Comparison of ENCODE assay signal across 2 cellular contexts in genomic region chr18:45373286-45373880, GRCh38.
TF ChIP-seq lines count a peak whose summit lies in the region.

No MANE protein-coding gene starts in this region.

TF ChIP-seq in HepG2, 621 proteins besides CTCF, POLR2A, EP300 and RAD21 (continued from another document):
- TF ChIP-seq REXO4 (CRISPR knock-in tag; IDR thresholded peaks at IDR 0.05; ENCODE audit: borderline replicate concordance) (no peak), MIER2 (CRISPR knock-in tag; IDR thresholded peaks at IDR 0.05) (no peak)

TF ChIP-seq in K562, 482 proteins besides CTCF, POLR2A, EP300 and RAD21:
- TF ChIP-seq, protein P1, sequence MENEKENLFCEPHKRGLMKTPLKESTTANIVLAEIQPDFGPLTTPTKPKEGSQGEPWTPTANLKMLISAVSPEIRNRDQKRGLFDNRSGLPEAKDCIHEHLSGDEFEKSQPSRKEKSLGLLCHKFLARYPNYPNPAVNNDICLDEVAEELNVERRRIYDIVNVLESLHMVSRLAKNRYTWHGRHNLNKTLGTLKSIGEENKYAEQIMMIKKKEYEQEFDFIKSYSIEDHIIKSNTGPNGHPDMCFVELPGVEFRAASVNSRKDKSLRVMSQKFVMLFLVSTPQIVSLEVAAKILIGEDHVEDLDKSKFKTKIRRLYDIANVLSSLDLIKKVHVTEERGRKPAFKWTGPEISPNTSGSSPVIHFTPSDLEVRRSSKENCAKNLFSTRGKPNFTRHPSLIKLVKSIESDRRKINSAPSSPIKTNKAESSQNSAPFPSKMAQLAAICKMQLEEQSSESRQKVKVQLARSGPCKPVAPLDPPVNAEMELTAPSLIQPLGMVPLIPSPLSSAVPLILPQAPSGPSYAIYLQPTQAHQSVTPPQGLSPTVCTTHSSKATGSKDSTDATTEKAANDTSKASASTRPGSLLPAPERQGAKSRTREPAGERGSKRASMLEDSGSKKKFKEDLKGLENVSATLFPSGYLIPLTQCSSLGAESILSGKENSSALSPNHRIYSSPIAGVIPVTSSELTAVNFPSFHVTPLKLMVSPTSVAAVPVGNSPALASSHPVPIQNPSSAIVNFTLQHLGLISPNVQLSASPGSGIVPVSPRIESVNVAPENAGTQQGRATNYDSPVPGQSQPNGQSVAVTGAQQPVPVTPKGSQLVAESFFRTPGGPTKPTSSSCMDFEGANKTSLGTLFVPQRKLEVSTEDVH (IDR thresholded peaks at IDR 0.05; ENCODE audit: low read depth, partially characterized antibody): no peak
- TF ChIP-seq SPI1 (IDR thresholded peaks at IDR 0.05; ENCODE audit: borderline replicate concordance, low read depth, low read length): peak; percentile 30; the same call in 1 of the 2 replicates
- TF ChIP-seq, protein P2, sequence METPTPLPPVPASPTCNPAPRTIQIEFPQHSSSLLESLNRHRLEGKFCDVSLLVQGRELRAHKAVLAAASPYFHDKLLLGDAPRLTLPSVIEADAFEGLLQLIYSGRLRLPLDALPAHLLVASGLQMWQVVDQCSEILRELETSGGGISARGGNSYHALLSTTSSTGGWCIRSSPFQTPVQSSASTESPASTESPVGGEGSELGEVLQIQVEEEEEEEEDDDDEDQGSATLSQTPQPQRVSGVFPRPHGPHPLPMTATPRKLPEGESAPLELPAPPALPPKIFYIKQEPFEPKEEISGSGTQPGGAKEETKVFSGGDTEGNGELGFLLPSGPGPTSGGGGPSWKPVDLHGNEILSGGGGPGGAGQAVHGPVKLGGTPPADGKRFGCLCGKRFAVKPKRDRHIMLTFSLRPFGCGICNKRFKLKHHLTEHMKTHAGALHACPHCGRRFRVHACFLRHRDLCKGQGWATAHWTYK (CRISPR knock-in tag; IDR thresholded peaks at IDR 0.05): no peak
- no peak for TF ChIP-seq ELF2 (CRISPR knock-in tag; IDR thresholded peaks at IDR 0.05)
- peak; percentile 35; the same call in 1 of the 2 replicates for TF ChIP-seq VEZF1 (CRISPR knock-in tag; IDR thresholded peaks at IDR 0.05)
- no peak for TF ChIP-seq KHSRP (IDR thresholded peaks at IDR 0.05)
- no peak for TF ChIP-seq PBX2 (CRISPR knock-in tag; IDR thresholded peaks at IDR 0.05; ENCODE audit: low read depth)
- peak; percentile 72 for TF ChIP-seq PBX2 (tag; conservative IDR thresholded peaks at IDR 0.05; ENCODE audit: low read depth)
- no peak for TF ChIP-seq TARDBP (IDR thresholded peaks at IDR 0.05)
- no peak for TF ChIP-seq ZNF695 (CRISPR knock-in tag; IDR thresholded peaks at IDR 0.05)
- TF ChIP-seq ZNF239 (CRISPR knock-in tag; IDR thresholded peaks at IDR 0.05): no peak
- TF ChIP-seq KLF10 (CRISPR knock-in tag; IDR thresholded peaks at IDR 0.05): no peak
- TF ChIP-seq, protein P3, sequence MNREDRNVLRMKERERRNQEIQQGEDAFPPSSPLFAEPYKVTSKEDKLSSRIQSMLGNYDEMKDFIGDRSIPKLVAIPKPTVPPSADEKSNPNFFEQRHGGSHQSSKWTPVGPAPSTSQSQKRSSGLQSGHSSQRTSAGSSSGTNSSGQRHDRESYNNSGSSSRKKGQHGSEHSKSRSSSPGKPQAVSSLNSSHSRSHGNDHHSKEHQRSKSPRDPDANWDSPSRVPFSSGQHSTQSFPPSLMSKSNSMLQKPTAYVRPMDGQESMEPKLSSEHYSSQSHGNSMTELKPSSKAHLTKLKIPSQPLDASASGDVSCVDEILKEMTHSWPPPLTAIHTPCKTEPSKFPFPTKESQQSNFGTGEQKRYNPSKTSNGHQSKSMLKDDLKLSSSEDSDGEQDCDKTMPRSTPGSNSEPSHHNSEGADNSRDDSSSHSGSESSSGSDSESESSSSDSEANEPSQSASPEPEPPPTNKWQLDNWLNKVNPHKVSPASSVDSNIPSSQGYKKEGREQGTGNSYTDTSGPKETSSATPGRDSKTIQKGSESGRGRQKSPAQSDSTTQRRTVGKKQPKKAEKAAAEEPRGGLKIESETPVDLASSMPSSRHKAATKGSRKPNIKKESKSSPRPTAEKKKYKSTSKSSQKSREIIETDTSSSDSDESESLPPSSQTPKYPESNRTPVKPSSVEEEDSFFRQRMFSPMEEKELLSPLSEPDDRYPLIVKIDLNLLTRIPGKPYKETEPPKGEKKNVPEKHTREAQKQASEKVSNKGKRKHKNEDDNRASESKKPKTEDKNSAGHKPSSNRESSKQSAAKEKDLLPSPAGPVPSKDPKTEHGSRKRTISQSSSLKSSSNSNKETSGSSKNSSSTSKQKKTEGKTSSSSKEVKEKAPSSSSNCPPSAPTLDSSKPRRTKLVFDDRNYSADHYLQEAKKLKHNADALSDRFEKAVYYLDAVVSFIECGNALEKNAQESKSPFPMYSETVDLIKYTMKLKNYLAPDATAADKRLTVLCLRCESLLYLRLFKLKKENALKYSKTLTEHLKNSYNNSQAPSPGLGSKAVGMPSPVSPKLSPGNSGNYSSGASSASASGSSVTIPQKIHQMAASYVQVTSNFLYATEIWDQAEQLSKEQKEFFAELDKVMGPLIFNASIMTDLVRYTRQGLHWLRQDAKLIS (CRISPR knock-in tag; IDR thresholded peaks at IDR 0.05): no peak
- TF ChIP-seq ZBTB33 (CRISPR knock-in tag; IDR thresholded peaks at IDR 0.05): no peak
- TF ChIP-seq RBM39 (optimal IDR thresholded peaks at IDR 0.05; ENCODE audit: low read depth, low read length): no peak
- TF ChIP-seq, protein P4, sequence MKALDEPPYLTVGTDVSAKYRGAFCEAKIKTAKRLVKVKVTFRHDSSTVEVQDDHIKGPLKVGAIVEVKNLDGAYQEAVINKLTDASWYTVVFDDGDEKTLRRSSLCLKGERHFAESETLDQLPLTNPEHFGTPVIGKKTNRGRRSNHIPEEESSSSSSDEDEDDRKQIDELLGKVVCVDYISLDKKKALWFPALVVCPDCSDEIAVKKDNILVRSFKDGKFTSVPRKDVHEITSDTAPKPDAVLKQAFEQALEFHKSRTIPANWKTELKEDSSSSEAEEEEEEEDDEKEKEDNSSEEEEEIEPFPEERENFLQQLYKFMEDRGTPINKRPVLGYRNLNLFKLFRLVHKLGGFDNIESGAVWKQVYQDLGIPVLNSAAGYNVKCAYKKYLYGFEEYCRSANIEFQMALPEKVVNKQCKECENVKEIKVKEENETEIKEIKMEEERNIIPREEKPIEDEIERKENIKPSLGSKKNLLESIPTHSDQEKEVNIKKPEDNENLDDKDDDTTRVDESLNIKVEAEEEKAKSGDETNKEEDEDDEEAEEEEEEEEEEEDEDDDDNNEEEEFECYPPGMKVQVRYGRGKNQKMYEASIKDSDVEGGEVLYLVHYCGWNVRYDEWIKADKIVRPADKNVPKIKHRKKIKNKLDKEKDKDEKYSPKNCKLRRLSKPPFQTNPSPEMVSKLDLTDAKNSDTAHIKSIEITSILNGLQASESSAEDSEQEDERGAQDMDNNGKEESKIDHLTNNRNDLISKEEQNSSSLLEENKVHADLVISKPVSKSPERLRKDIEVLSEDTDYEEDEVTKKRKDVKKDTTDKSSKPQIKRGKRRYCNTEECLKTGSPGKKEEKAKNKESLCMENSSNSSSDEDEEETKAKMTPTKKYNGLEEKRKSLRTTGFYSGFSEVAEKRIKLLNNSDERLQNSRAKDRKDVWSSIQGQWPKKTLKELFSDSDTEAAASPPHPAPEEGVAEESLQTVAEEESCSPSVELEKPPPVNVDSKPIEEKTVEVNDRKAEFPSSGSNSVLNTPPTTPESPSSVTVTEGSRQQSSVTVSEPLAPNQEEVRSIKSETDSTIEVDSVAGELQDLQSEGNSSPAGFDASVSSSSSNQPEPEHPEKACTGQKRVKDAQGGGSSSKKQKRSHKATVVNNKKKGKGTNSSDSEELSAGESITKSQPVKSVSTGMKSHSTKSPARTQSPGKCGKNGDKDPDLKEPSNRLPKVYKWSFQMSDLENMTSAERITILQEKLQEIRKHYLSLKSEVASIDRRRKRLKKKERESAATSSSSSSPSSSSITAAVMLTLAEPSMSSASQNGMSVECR (CRISPR knock-in tag; IDR thresholded peaks at IDR 0.05): no peak
- TF ChIP-seq HINFP (tag; conservative IDR thresholded peaks at IDR 0.05; ENCODE audit: low read depth): no peak
- no peak for TF ChIP-seq KDM5B (IDR thresholded peaks at IDR 0.05; ENCODE audit: insufficient replicate concordance, low read depth, low read length)
- TF ChIP-seq FOXK1 (CRISPR knock-in tag; IDR thresholded peaks at IDR 0.05; ENCODE audit: borderline replicate concordance): no peak
- peak; percentile 35 for TF ChIP-seq MEIS2 (IDR thresholded peaks at IDR 0.05; ENCODE audit: partially characterized antibody)
- TF ChIP-seq TSHZ1 (CRISPR knock-in tag; IDR thresholded peaks at IDR 0.05): no peak
- TF ChIP-seq TEAD4 (IDR thresholded peaks at IDR 0.05; ENCODE audit: low read length): no peak
- TF ChIP-seq TEAD4 (CRISPR knock-in tag; IDR thresholded peaks at IDR 0.05; ENCODE audit: borderline replicate concordance): no peak
